1 cellular context compared by ENCODE assay signal in genomic region chr21:26572026-26572425, GRCh38.
TF ChIP-seq lines count a peak whose summit lies in the region.

No MANE protein-coding gene starts in this region.

TF ChIP-seq in WTC11, 78 proteins besides CTCF, POLR2A, EP300 and RAD21 (continued from another document):
- TF ChIP-seq NFYB (CRISPR knock-in tag; conservative IDR thresholded peaks at IDR 0.05; ENCODE audit: low read depth) (no peak), PRRX2 (CRISPR knock-in tag; IDR thresholded peaks at IDR 0.05) (no peak), AR (CRISPR knock-in tag; IDR thresholded peaks at IDR 0.05) (no peak), ZNF232 (CRISPR knock-in tag; IDR thresholded peaks at IDR 0.05) (no peak)
- TF ChIP-seq, protein P1, sequence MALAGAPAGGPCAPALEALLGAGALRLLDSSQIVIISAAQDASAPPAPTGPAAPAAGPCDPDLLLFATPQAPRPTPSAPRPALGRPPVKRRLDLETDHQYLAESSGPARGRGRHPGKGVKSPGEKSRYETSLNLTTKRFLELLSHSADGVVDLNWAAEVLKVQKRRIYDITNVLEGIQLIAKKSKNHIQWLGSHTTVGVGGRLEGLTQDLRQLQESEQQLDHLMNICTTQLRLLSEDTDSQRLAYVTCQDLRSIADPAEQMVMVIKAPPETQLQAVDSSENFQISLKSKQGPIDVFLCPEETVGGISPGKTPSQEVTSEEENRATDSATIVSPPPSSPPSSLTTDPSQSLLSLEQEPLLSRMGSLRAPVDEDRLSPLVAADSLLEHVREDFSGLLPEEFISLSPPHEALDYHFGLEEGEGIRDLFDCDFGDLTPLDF (CRISPR knock-in tag; IDR thresholded peaks at IDR 0.05), result no peak
- TF ChIP-seq, protein P2, sequence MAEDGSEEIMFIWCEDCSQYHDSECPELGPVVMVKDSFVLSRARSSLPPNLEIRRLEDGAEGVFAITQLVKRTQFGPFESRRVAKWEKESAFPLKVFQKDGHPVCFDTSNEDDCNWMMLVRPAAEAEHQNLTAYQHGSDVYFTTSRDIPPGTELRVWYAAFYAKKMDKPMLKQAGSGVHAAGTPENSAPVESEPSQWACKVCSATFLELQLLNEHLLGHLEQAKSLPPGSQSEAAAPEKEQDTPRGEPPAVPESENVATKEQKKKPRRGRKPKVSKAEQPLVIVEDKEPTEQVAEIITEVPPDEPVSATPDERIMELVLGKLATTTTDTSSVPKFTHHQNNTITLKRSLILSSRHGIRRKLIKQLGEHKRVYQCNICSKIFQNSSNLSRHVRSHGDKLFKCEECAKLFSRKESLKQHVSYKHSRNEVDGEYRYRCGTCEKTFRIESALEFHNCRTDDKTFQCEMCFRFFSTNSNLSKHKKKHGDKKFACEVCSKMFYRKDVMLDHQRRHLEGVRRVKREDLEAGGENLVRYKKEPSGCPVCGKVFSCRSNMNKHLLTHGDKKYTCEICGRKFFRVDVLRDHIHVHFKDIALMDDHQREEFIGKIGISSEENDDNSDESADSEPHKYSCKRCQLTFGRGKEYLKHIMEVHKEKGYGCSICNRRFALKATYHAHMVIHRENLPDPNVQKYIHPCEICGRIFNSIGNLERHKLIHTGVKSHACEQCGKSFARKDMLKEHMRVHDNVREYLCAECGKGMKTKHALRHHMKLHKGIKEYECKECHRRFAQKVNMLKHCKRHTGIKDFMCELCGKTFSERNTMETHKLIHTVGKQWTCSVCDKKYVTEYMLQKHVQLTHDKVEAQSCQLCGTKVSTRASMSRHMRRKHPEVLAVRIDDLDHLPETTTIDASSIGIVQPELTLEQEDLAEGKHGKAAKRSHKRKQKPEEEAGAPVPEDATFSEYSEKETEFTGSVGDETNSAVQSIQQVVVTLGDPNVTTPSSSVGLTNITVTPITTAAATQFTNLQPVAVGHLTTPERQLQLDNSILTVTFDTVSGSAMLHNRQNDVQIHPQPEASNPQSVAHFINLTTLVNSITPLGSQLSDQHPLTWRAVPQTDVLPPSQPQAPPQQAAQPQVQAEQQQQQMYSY (CRISPR knock-in tag; IDR thresholded peaks at IDR 0.05), result no peak
- TF ChIP-seq, protein P3, sequence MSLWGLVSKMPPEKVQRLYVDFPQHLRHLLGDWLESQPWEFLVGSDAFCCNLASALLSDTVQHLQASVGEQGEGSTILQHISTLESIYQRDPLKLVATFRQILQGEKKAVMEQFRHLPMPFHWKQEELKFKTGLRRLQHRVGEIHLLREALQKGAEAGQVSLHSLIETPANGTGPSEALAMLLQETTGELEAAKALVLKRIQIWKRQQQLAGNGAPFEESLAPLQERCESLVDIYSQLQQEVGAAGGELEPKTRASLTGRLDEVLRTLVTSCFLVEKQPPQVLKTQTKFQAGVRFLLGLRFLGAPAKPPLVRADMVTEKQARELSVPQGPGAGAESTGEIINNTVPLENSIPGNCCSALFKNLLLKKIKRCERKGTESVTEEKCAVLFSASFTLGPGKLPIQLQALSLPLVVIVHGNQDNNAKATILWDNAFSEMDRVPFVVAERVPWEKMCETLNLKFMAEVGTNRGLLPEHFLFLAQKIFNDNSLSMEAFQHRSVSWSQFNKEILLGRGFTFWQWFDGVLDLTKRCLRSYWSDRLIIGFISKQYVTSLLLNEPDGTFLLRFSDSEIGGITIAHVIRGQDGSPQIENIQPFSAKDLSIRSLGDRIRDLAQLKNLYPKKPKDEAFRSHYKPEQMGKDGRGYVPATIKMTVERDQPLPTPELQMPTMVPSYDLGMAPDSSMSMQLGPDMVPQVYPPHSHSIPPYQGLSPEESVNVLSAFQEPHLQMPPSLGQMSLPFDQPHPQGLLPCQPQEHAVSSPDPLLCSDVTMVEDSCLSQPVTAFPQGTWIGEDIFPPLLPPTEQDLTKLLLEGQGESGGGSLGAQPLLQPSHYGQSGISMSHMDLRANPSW (CRISPR knock-in tag; conservative IDR thresholded peaks at IDR 0.05; ENCODE audit: low read depth), result no peak
- TF ChIP-seq, protein P4, sequence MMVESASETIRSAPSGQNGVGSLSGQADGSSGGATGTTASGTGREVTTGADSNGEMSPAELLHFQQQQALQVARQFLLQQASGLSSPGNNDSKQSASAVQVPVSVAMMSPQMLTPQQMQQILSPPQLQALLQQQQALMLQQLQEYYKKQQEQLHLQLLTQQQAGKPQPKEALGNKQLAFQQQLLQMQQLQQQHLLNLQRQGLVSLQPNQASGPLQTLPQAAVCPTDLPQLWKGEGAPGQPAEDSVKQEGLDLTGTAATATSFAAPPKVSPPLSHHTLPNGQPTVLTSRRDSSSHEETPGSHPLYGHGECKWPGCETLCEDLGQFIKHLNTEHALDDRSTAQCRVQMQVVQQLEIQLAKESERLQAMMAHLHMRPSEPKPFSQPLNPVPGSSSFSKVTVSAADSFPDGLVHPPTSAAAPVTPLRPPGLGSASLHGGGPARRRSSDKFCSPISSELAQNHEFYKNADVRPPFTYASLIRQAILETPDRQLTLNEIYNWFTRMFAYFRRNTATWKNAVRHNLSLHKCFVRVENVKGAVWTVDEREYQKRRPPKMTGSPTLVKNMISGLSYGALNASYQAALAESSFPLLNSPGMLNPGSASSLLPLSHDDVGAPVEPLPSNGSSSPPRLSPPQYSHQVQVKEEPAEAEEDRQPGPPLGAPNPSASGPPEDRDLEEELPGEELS (CRISPR knock-in tag; IDR thresholded peaks at IDR 0.05), result no peak
TF ChIP-seq in WTC11: peak in this region for 0.
